Comparison of ENCODE assay signal across 8 cellular contexts in genomic region chr5:149240354-149240998, GRCh38. TPM values are rescaled to one million over a fixed set of nuclear protein-coding genes. Genes with fewer than 3 reads are reported as not detected.
DNase-seq lines count a peak whose midpoint lies in the region; ATAC-seq and TF ChIP-seq lines count a peak whose summit lies in the region.

No MANE protein-coding gene starts in this region.

- H3K4me3 ChIP-seq in mammary epithelial cell (replicated peaks in 1 of 3; ENCODE audit: insufficient read depth in 1 of 3, low read depth in 2 of 3, low read length in 3 of 3): no peak overlapping the region

- no peaks in the 10 kb centered on the region for H3K79me2 ChIP-seq in mammary epithelial cell (ENCODE audit: insufficient read depth, low read length)

- H3K9ac ChIP-seq in mammary epithelial cell (ENCODE audit: insufficient read depth, low read length): no peak overlapping the region

- H3K27ac ChIP-seq in mammary epithelial cell (ENCODE audit: insufficient read depth, low read depth, low read length) (no peak overlapping the region), caudate nucleus (ENCODE audit: low read depth, low read length) (no peak overlapping the region)

- in situ Hi-C loops in mammary epithelial cell (cut with MboI; ENCODE audit: low sequenced_read_pairs in 2 of 2): loop anchor here (25.0 kb wide), 2 partner anchors 103 to 803 kb away; partner anchors contain the start of gene ABLIM3 (in 1 of the 2)

- H3K4me1 Mint-ChIP-seq in activated CD4-positive, alpha-beta T cell treated with anti-CD3 and anti-CD28 coated beads, Interleukin-2, amount 10 ng/mL, durations not matched to agents 24 days and 14 days: peaks cover 13% of the 10 kb centered on the region

- peak overlapping the region; percentile 10 for H3K4me3 Mint-ChIP-seq in activated CD4-positive, alpha-beta T cell treated with anti-CD3 and anti-CD28 coated beads, Interleukin-2, amount 10 ng/mL, durations not matched to agents 24 days and 14 days

- peak; percentile 92 for DNase-seq in activated CD4-positive, alpha-beta T cell treated with anti-CD3 and anti-CD28 coated beads, Interleukin-2, amount 10 ng/mL, durations not matched to agents 24 days and 14 days
- DNase-seq in effector CD8-positive, alpha-beta T cell (lab: John Stamatoyannopoulos, UW): peak; percentile 46
- DNase-seq in stimulated activated CD8-positive, alpha-beta memory T cell treated with anti-CD3 and anti-CD28 coated beads, Interleukin-15, amount 100 ng/mL, for 48 hours (ENCODE audit: low read depth in 2 of 2): peak; percentile 45 to 60
- DNase-seq in medulla oblongata (ENCODE audit: extremely low spot score) (no peak), mammary epithelial cell (no peak), caudate nucleus (lab: John Stamatoyannopoulos, UW) (no peak)

- dilution Hi-C loops in mammary epithelial cell (cut with HindIII; ENCODE audit: low sequenced_read_pairs): no loop called here

- no peak for TF ChIP-seq CTCF in mammary epithelial cell (conservative IDR thresholded peaks at IDR 0.05 in 1 of 2, IDR thresholded peaks at IDR 0.05 in 1 of 2; ENCODE audit: extremely low read depth in 1 of 2, insufficient read depth in 1 of 2, low read depth in 1 of 2, low read length in 2 of 2)

- no peak overlapping the region for H2AFZ ChIP-seq in mammary epithelial cell (ENCODE audit: low read depth, low read length)

- no peaks in the 10 kb centered on the region for H3K9me3 Mint-ChIP-seq in activated CD4-positive, alpha-beta T cell treated with anti-CD3 and anti-CD28 coated beads, Interleukin-2, amount 10 ng/mL, durations not matched to agents 24 days and 14 days

- intact Hi-C loops in activated CD4-positive, alpha-beta T cell treated with anti-CD3 and anti-CD28 coated beads, Interleukin-2, amount 10 ng/mL, durations not matched to agents 24 days and 14 days (cut with micrococcal nuclease): no loop called here
- intact Hi-C loops in mammary epithelial cell (cut with micrococcal nuclease): no loop called here

- no peaks in the 10 kb centered on the region for H3K36me3 Mint-ChIP-seq in activated CD4-positive, alpha-beta T cell treated with anti-CD3 and anti-CD28 coated beads, Interleukin-2, amount 10 ng/mL, durations not matched to agents 24 days and 14 days (ENCODE audit: low read depth)

- no peaks in the 10 kb centered on the region for H3K4me1 ChIP-seq in mammary epithelial cell (ENCODE audit: insufficient read depth, low read length)

- H3K4me2 ChIP-seq in mammary epithelial cell (ENCODE audit: insufficient read depth, low read depth, low read length): no peak overlapping the region

- CTCF ChIA-PET in mammary epithelial cell (lab: Charles Lee; ENCODE audit: low non-redundant PET): no interaction called here

- H3K27me3 Mint-ChIP-seq in activated CD4-positive, alpha-beta T cell treated with anti-CD3 and anti-CD28 coated beads, Interleukin-2, amount 10 ng/mL, durations not matched to agents 24 days and 14 days: peaks cover 17% of the 10 kb centered on the region

- H3K27me3 ChIP-seq in mammary epithelial cell (ENCODE audit: insufficient read depth, low read length): no peaks in the 10 kb centered on the region

- ATAC-seq in GM21529 (IDR thresholded peaks at IDR 0.05; ENCODE audit: unreplicated experiment) (peak; percentile 66), HG02885 (IDR thresholded peaks at IDR 0.05; ENCODE audit: poor library complexity, unreplicated experiment) (no peak)

- peak overlapping the region; percentile 79 for H3K27ac Mint-ChIP-seq in activated CD4-positive, alpha-beta T cell treated with anti-CD3 and anti-CD28 coated beads, Interleukin-2, amount 10 ng/mL, durations not matched to agents 24 days and 14 days

- BruUV-seq in mammary epithelial cell (replicated peaks; lab: Mats Ljungman, UMichigan): no TSS peak

- 65% methylated on average over 8 of the region's 13 CpGs for WGBS in mammary epithelial cell (ENCODE audit: low coverage, missing lambda C conversion rate)

- no peaks in the 10 kb centered on the region for H3K9me3 ChIP-seq in mammary epithelial cell (replicated peaks; ENCODE audit: insufficient read depth, low read length)

- no peaks in the 10 kb centered on the region for H4K20me1 ChIP-seq in mammary epithelial cell (ENCODE audit: insufficient read depth, low read length)

- H3K36me3 ChIP-seq in mammary epithelial cell (ENCODE audit: insufficient read depth, low read length): no peaks in the 10 kb centered on the region

RNA-seq across cellular contexts. Expression of gene AFAP1L1, which starts 31.2 kb away (rescaled TPM):
- total RNA-seq in activated CD4-positive, alpha-beta T cell treated with anti-CD3 and anti-CD28 coated beads, Interleukin-2, amount 10 ng/mL, durations not matched to agents 24 days and 14 days: not detected in 2 replicates
- 10 to 100 TPM; 19.0 to 23.2 TPM for total RNA-seq in mammary epithelial cell
- 6.3 TPM for polyA plus RNA-seq in mammary epithelial cell
- 18.6 TPM for polyA minus RNA-seq in mammary epithelial cell

Comparison
In these comparisons a context has a peak if more than half of its experiments do, and no peak if none do; other contexts are left out.
1. DNase-seq: peak in activated CD4-positive, alpha-beta T cell treated with anti-CD3 and anti-CD28 coated beads, Interleukin-2, amount 10 ng/mL, durations not matched to agents 24 days and 14 days (single experiment), effector CD8-positive, alpha-beta T cell (single experiment) and stimulated activated CD8-positive, alpha-beta memory T cell treated with anti-CD3 and anti-CD28 coated beads, Interleukin-15, amount 100 ng/mL, for 48 hours (2 of 2); none in medulla oblongata (single experiment), mammary epithelial cell (single experiment) and caudate nucleus (0 of 61).
2. RNA of gene AFAP1L1, which starts 31.2 kb away (total RNA-seq): 19.0 to 23.2 TPM in mammary epithelial cell; not detected in activated CD4-positive, alpha-beta T cell treated with anti-CD3 and anti-CD28 coated beads, Interleukin-2, amount 10 ng/mL, durations not matched to agents 24 days and 14 days; every median in the first group is over 10 times any median in the second.